Comparison of ENCODE assay signal across 9 cellular contexts in the genomic region with DNA sequence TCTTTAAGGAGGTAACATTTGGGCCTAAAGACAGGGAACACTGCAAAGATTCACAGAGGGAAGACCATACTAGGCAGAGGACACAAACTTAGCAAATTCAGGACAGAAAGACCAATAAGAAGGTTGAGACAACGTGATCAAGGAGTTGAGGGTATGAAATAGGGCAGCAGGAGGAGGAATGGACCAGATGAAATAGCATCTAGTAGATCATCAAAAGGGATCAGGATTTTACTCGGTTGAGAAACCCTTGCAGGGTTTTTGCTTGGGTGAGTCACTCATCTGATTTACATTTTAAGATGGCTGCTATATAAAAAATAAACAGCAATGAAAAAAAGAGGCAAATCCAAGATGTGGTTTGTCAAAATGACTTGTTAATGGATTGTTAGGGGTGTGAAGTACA. TPM values are rescaled to one million over a fixed set of nuclear protein-coding genes. Genes with fewer than 3 reads are reported as not detected.
DNase-seq lines count a peak whose midpoint lies in the region; TF ChIP-seq lines count a peak whose summit lies in the region.
"Had no signal": no experiment of that assay in that cellular context is flagged by ENCODE, and none has a peak within 500 bp of the region (broad histone marks: within the 10 kb centered on the region; RNA-seq: fewer than 3 reads in every experiment).

No MANE protein-coding gene starts in this region.

- H3K4me3 ChIP-seq in WI38 (ENCODE audit: low read depth, low read length) (peak overlapping the region; percentile 11; the same call in 1 of the 2 replicates), MG63 (no peak overlapping the region), dorsolateral prefrontal cortex (peak overlapping the region in 26 of 59 donors; percentile 3 to 41 (median 16))

- intact Hi-C loops in dorsolateral prefrontal cortex (cut with DNase I) = loop anchor here (5.0 kb wide), 2 partner anchors 33 to 267 kb away; a partner anchor contains a TSS

- peak overlapping the region in 6 of 59 donors; percentile 5 to 39 (median 22) for H3K27ac ChIP-seq in dorsolateral prefrontal cortex

- TF ChIP-seq CTCF in WI38 (IDR thresholded peaks at IDR 0.05; ENCODE audit: low read depth, low read length) (no peak), dorsolateral prefrontal cortex (IDR thresholded peaks at IDR 0.05 in 54 of 56, conservative IDR thresholded peaks at IDR 0.05 in 2 of 56; ENCODE audit: low read depth in 1 of 56, partially characterized antibody in 56 of 56) (no peak)

- no peaks in the 10 kb centered on the region for H3K9me3 Mint-ChIP-seq in activated naive CD4-positive, alpha-beta T cell treated with anti-CD3 and anti-CD28 coated beads, Interleukin-2, amount 50 U/mL, for 24 hours

- no peaks in the 10 kb centered on the region for H3K9me3 ChIP-seq in MG63

- H3K4me1 Mint-ChIP-seq in activated naive CD4-positive, alpha-beta T cell treated with anti-CD3 and anti-CD28 coated beads, Interleukin-2, amount 50 U/mL, for 24 hours = peaks cover 83% of the 10 kb centered on the region

- H3K36me3 Mint-ChIP-seq in activated naive CD4-positive, alpha-beta T cell treated with anti-CD3 and anti-CD28 coated beads, Interleukin-2, amount 50 U/mL, for 24 hours = peaks cover 23% of the 10 kb centered on the region

- no peak for DNase-seq in activated naive CD4-positive, alpha-beta T cell (lab: John Stamatoyannopoulos, UW)
- DNase-seq in glomerular visceral epithelial cell (ENCODE audit: extremely low spot score) (peak; percentile 23), MG63 (no peak), dorsolateral prefrontal cortex (no peak), hypothalamus (lab: John Stamatoyannopoulos, UW) (no peak)
- no peak for DNase-seq in stimulated activated naive CD4-positive, alpha-beta T cell treated with Interleukin-2 at 50 U/mL for 16 hours (lab: John Stamatoyannopoulos, UW)
- DNase-seq: DMS79 treated with DMSO at 0.1 percent for 48 hours had no signal

- H3K36me3 ChIP-seq in MG63 = peaks cover 53% of the 10 kb centered on the region

- H3K27me3 ChIP-seq in MG63 (no peaks in the 10 kb centered on the region), dorsolateral prefrontal cortex (no peaks in the 10 kb centered on the region)

- peak overlapping the region; percentile 98 for H3K4me3 Mint-ChIP-seq in activated naive CD4-positive, alpha-beta T cell treated with anti-CD3 and anti-CD28 coated beads, Interleukin-2, amount 50 U/mL, for 24 hours

- peak overlapping the region; percentile 52 for H3K27ac Mint-ChIP-seq in activated naive CD4-positive, alpha-beta T cell treated with anti-CD3 and anti-CD28 coated beads, Interleukin-2, amount 50 U/mL, for 24 hours

- H3K27me3 Mint-ChIP-seq in activated naive CD4-positive, alpha-beta T cell treated with anti-CD3 and anti-CD28 coated beads, Interleukin-2, amount 50 U/mL, for 24 hours = no peaks in the 10 kb centered on the region

RNA-seq across cellular contexts. Expression of a gene that starts 4.7 kb away (rescaled TPM):
- total RNA-seq in MG63 (2014; rRNA removed; shearing (Covaris generic); ENCODE audit: low replicate concordance) = 58.5 and 108 TPM in 2 replicates
- 100 to 1,000 TPM; 105 to 231 (median 178) TPM for total RNA-seq in dorsolateral prefrontal cortex

RNA-seq across cellular contexts. Expression of a gene that starts 34.8 kb away (rescaled TPM):
- total RNA-seq in MG63 (2014; rRNA removed; shearing (Covaris generic); ENCODE audit: low replicate concordance) = 5.7 and 16.3 TPM in 2 replicates
- total RNA-seq in dorsolateral prefrontal cortex = 1 to 10 TPM in 12 of 120 experiments, under 1 TPM in 37, not detected in 71; 0.28 to 2.8 (median 0.73) TPM
